In genomic region chr16:23389201-23389600, GRCh38 we compare ENCODE assay signal across 22 cellular contexts.
DNase-seq lines count a peak whose midpoint lies in the region; ATAC-seq, FAIRE-seq and TF ChIP-seq lines count a peak whose summit lies in the region.
"Had no signal": no experiment of that assay in that cellular context is flagged by ENCODE, and none has a peak within 500 bp of the region (broad histone marks: within the 10 kb centered on the region; RNA-seq: fewer than 3 reads in every experiment).

No MANE protein-coding gene starts in this region.

- H3K9ac ChIP-seq in H1 (replicated peaks in 1 of 4; ENCODE audit: extremely low read depth in 1 of 4, low read depth in 3 of 4, low read length in 3 of 4): 0 out of 7 replicates have a peak overlapping the region, but pooled peaks of 1 of the 4 experiments have one; percentile 5
- H3K9ac ChIP-seq: GM23248 had no signal

- TF ChIP-seq POLR2A in H1 (IDR thresholded peaks at IDR 0.05; ENCODE audit: control extremely low read depth in 1 of 2, low read depth in 2 of 2, low read length in 2 of 2) (no peak), ovary (IDR thresholded peaks at IDR 0.05) (no peak)

- peaks cover 1% of the 10 kb centered on the region for H3K36me3 Mint-ChIP-seq in activated naive CD8-positive, alpha-beta T cell treated with anti-CD3 and anti-CD28 coated beads, Interleukin-2, amount 10 ng/mL, durations not matched to agents 7 days and 5 days
- peaks cover 24% of the 10 kb centered on the region for H3K36me3 Mint-ChIP-seq in activated naive CD8-positive, alpha-beta T cell treated with anti-CD3 and anti-CD28 coated beads, Interleukin-2, amount 50 U/mL, for 24 hours (ENCODE audit: low read depth)
- H3K36me3 Mint-ChIP-seq in nephron progenitor cell (ENCODE audit: low read depth) (peaks cover 43% of the 10 kb centered on the region), MCF 10A (ENCODE audit: insufficient read depth, unreplicated experiment) (peaks cover 19% of the 10 kb centered on the region)

- H3K4me1 Mint-ChIP-seq in activated naive CD8-positive, alpha-beta T cell treated with anti-CD3 and anti-CD28 coated beads, Interleukin-2, amount 10 ng/mL, durations not matched to agents 7 days and 5 days: no peaks in the 10 kb centered on the region
- no peaks in the 10 kb centered on the region for H3K4me1 Mint-ChIP-seq in activated naive CD8-positive, alpha-beta T cell treated with anti-CD3 and anti-CD28 coated beads, Interleukin-2, amount 50 U/mL, for 24 hours
- H3K4me1 Mint-ChIP-seq in nephron progenitor cell: peaks cover 10% of the 10 kb centered on the region
- H3K4me1 Mint-ChIP-seq in MCF 10A (ENCODE audit: insufficient read depth, unreplicated experiment): peaks cover 31% of the 10 kb centered on the region
- H3K4me1 Mint-ChIP-seq: IgD-negative memory B cell had no signal

- peaks cover 5 to 17% (median 12%) of the 10 kb centered on the region in 4 experiments; a peak in 7 of 8 replicates for H3K36me3 ChIP-seq in H1 (ENCODE audit: control insufficient read depth in 2 of 4, insufficient read depth in 4 of 4, low read length in 3 of 4)
- H3K36me3 ChIP-seq in ovary: no peaks in the 10 kb centered on the region

- H2AFZ ChIP-seq in H1 (ENCODE audit: low read length): no peak overlapping the region
- H2AFZ ChIP-seq: GM23248 had no signal

- H3K27me3 ChIP-seq in H1 (replicated peaks in 1 of 4; ENCODE audit: control insufficient read depth in 3 of 4, extremely low read depth in 1 of 4, insufficient read depth in 3 of 4, low read length in 3 of 4): no peaks in the 10 kb centered on the region
- no peaks in the 10 kb centered on the region for H3K27me3 ChIP-seq in ovary

- CTCF ChIA-PET in H1 (lab: Charles Lee; ENCODE audit: partially characterized antibody) (interaction anchor here (0.9 to 5.4 kb wide), 2 partner anchors 10 to 46 kb away, joined by 3 to 38 read pairs; no protein-coding TSS in a partner anchor), MCF 10A (lab: Yijun Ruan, JAX) (interaction anchor here (0.5 to 5.3 kb wide), 2 partner anchors 36 to 46 kb away, joined by 3 to 50 read pairs; no protein-coding TSS in a partner anchor)

- no peak overlapping the region for H3K14ac ChIP-seq in H1 (ENCODE audit: insufficient read length)

- H2BK5ac ChIP-seq in H1 (ENCODE audit: low read depth, low read length): no peak overlapping the region

- ATAC-seq in activated naive CD8-positive, alpha-beta T cell treated with anti-CD3 and anti-CD28 coated beads, Interleukin-2, amount 10 ng/mL, durations not matched to agents 7 days and 5 days (ENCODE audit: low read depth): no peak
- no peak for ATAC-seq in activated naive CD8-positive, alpha-beta T cell treated with anti-CD3 and anti-CD28 coated beads, Interleukin-2, amount 50 U/mL, for 24 hours
- ATAC-seq: A549 had no signal

- no peak overlapping the region for H3K23ac ChIP-seq in H1 (ENCODE audit: insufficient read length)

- no peak overlapping the region for H2BK15ac ChIP-seq in H1 (ENCODE audit: low read length)

- H4K91ac ChIP-seq in H1 (replicated peaks; ENCODE audit: insufficient read length, low read length): no peak overlapping the region

- no peak overlapping the region for H3K4ac ChIP-seq in H1 (replicated peaks; ENCODE audit: insufficient read length, low read depth, low read length)

- intact Hi-C loops in MCF 10A (cut with micrococcal nuclease) (no loop called here), ovary (cut with DNase I) (no loop called here)

- H3K27ac Mint-ChIP-seq in activated naive CD8-positive, alpha-beta T cell treated with anti-CD3 and anti-CD28 coated beads, Interleukin-2, amount 10 ng/mL, durations not matched to agents 7 days and 5 days: peak overlapping the region; percentile 11
- no peak overlapping the region for H3K27ac Mint-ChIP-seq in activated naive CD8-positive, alpha-beta T cell treated with anti-CD3 and anti-CD28 coated beads, Interleukin-2, amount 50 U/mL, for 24 hours
- H3K27ac Mint-ChIP-seq in nephron progenitor cell: peak overlapping the region; percentile 40
- H3K27ac Mint-ChIP-seq in MCF 10A (ENCODE audit: low read depth, unreplicated experiment): no peak overlapping the region
- H3K27ac Mint-ChIP-seq: CD4-positive, alpha-beta T cell; HFFc6 had no signal

- H4K8ac ChIP-seq in H1 (ENCODE audit: extremely low read depth, insufficient read depth, low read length): no peak overlapping the region

- TF ChIP-seq EP300 in H1 (IDR thresholded peaks at IDR 0.05; ENCODE audit: borderline replicate concordance in 1 of 2, low read depth in 2 of 2, low read length in 2 of 2) (no peak), ovary (IDR thresholded peaks at IDR 0.05) (no peak)

- WGBS in H1 (ENCODE audit: extremely low coverage in 1 of 2, insufficient coverage in 1 of 2, insufficient read length in 1 of 2, insufficient replicate concordance in 2 of 2, low coverage in 1 of 2, low lambda C conversion rate in 2 of 2, missing lambda C conversion rate in 1 of 2), 2 experiments: 82 to 100% methylated on average over 2 to 5 of the region's 5 CpGs
- 84 to 91% (median 91%) methylated on average over 5 of the region's 5 CpGs for WGBS in ovary, 3 donors

- no TSS peak for BruUV-seq in MCF 10A (replicated peaks; lab: Mats Ljungman, UMichigan)

- POLR2A ChIA-PET in activated naive CD8-positive, alpha-beta T cell treated with anti-CD3 and anti-CD28 coated beads, Interleukin-2, amount 10 ng/mL, durations not matched to agents 7 days and 5 days (lab: Charles Lee): no interaction called here
- POLR2A ChIA-PET in H1 (lab: Charles Lee; ENCODE audit: partially characterized antibody) (no interaction called here), MCF 10A (lab: Yijun Ruan, JAX) (interaction anchor here (0.7 kb wide), 1 partner anchor 20 kb away, joined by 3 read pairs; no protein-coding TSS in a partner anchor)

- H3K9me3 Mint-ChIP-seq in activated naive CD8-positive, alpha-beta T cell treated with anti-CD3 and anti-CD28 coated beads, Interleukin-2, amount 10 ng/mL, durations not matched to agents 7 days and 5 days: no peaks in the 10 kb centered on the region
- no peaks in the 10 kb centered on the region for H3K9me3 Mint-ChIP-seq in activated naive CD8-positive, alpha-beta T cell treated with anti-CD3 and anti-CD28 coated beads, Interleukin-2, amount 50 U/mL, for 24 hours
- H3K9me3 Mint-ChIP-seq in nephron progenitor cell (no peaks in the 10 kb centered on the region), MCF 10A (ENCODE audit: unreplicated experiment) (no peaks in the 10 kb centered on the region)
- H3K9me3 Mint-ChIP-seq: CD4-positive, alpha-beta T cell; HFFc6; IgD-negative memory B cell had no signal

- no peaks in the 10 kb centered on the region for H3K27me3 Mint-ChIP-seq in activated naive CD8-positive, alpha-beta T cell treated with anti-CD3 and anti-CD28 coated beads, Interleukin-2, amount 10 ng/mL, durations not matched to agents 7 days and 5 days
- H3K27me3 Mint-ChIP-seq in activated naive CD8-positive, alpha-beta T cell treated with anti-CD3 and anti-CD28 coated beads, Interleukin-2, amount 50 U/mL, for 24 hours: no peaks in the 10 kb centered on the region
- H3K27me3 Mint-ChIP-seq in nephron progenitor cell (ENCODE audit: low read depth, poor library complexity) (peaks cover 4% of the 10 kb centered on the region), MCF 10A (ENCODE audit: insufficient read depth, unreplicated experiment) (no peaks in the 10 kb centered on the region)
- H3K27me3 Mint-ChIP-seq: CD4-positive, alpha-beta T cell; IgD-negative memory B cell had no signal

- H2BK120ac ChIP-seq in H1 (replicated peaks; ENCODE audit: low read depth, low read length): no peak overlapping the region

- H3K56ac ChIP-seq in H1 (replicated peaks; ENCODE audit: insufficient read length, low read depth, low read length): no peak overlapping the region

- TF ChIP-seq RAD21 in H1 (IDR thresholded peaks at IDR 0.05 in 1 of 2, conservative IDR thresholded peaks at IDR 0.05 in 1 of 2; ENCODE audit: low read depth in 2 of 2, low read length in 2 of 2): no peak

- H3K9me3 ChIP-seq in H1 (ENCODE audit: insufficient read depth in 2 of 2, low read depth in 1 of 2, low read length in 1 of 2) (no peaks in the 10 kb centered on the region), ovary (no peaks in the 10 kb centered on the region)
- H3K9me3 ChIP-seq: A549, Caco-2 had no signal

- H3K79me2 ChIP-seq in H1 (ENCODE audit: control insufficient read depth in 1 of 2, insufficient read depth in 2 of 2, low read length in 2 of 2): no peaks in the 10 kb centered on the region

- 0 out of 2 replicates have a peak overlapping the region, but pooled peaks have one; percentile 27 for H2BK12ac ChIP-seq in H1 (ENCODE audit: low read depth, low read length)

- H3K27ac ChIP-seq in H1 (ENCODE audit: low read depth, low read length): no peak overlapping the region
- no peak overlapping the region for H3K27ac ChIP-seq in ovary
- H3K27ac ChIP-seq: 22Rv1, A549, C4-2B, GM23248 had no signal

- no peak for FAIRE-seq in H1 (lab: Jason Lieb, UNC)
- FAIRE-seq: A549, D721Med, GM19239, H54, HTR-8/SVneo had no signal

- TF ChIP-seq CTCF in H1 (IDR thresholded peaks at IDR 0.05; ENCODE audit: control extremely low read depth in 1 of 3, insufficient read depth in 1 of 3, low read depth in 1 of 3, low read length in 3 of 3) (no peak), nephron progenitor cell (IDR thresholded peaks at IDR 0.05) (no peak), MCF 10A (IDR thresholded peaks at IDR 0.05; ENCODE audit: unreplicated experiment) (no peak), ovary (IDR thresholded peaks at IDR 0.05) (no peak)

- H3K23me2 ChIP-seq in H1 (ENCODE audit: low read depth, low read length): peaks cover 6% of the 10 kb centered on the region; the same call in 1 of the 2 replicates

- H3K79me1 ChIP-seq in H1 (ENCODE audit: low read depth, low read length): no peaks in the 10 kb centered on the region

- H3K4me1 ChIP-seq in H1 (replicated peaks in 1 of 4; ENCODE audit: control insufficient read depth in 3 of 4, insufficient read depth in 4 of 4, low read length in 3 of 4): peaks cover 0 to 3% (median under 1%) of the 10 kb centered on the region in 4 experiments; a peak in 1 of 7 replicates
- no peaks in the 10 kb centered on the region for H3K4me1 ChIP-seq in ovary (ENCODE audit: insufficient read depth)
- H3K4me1 ChIP-seq: A549, Caco-2 had no signal

- peaks cover 0 to 1% of the 10 kb centered on the region in 2 experiments for H4K20me1 ChIP-seq in H1 (replicated peaks in 1 of 2; ENCODE audit: control insufficient read depth in 1 of 2, insufficient read depth in 2 of 2, low read length in 2 of 2)

- H4K5ac ChIP-seq in H1 (ENCODE audit: insufficient read length, low read depth, low read length): no peak overlapping the region

- H3K18ac ChIP-seq in H1 (ENCODE audit: extremely low read depth, low read length): no peak overlapping the region; the same call in 1 of the 2 replicates

- H2AK5ac ChIP-seq in H1 (ENCODE audit: low read depth, low read length): peak overlapping the region; percentile 75; the same call in 1 of the 2 replicates

- no peak overlapping the region for H3K4me3 Mint-ChIP-seq in activated naive CD8-positive, alpha-beta T cell treated with anti-CD3 and anti-CD28 coated beads, Interleukin-2, amount 10 ng/mL, durations not matched to agents 7 days and 5 days
- no peak overlapping the region for H3K4me3 Mint-ChIP-seq in activated naive CD8-positive, alpha-beta T cell treated with anti-CD3 and anti-CD28 coated beads, Interleukin-2, amount 50 U/mL, for 24 hours
- no peak overlapping the region for H3K4me3 Mint-ChIP-seq in nephron progenitor cell
- H3K4me3 Mint-ChIP-seq in MCF 10A (ENCODE audit: unreplicated experiment): no peak overlapping the region
- H3K4me3 Mint-ChIP-seq: CD4-positive, alpha-beta T cell; HFFc6; IgD-negative memory B cell had no signal

- H3K4me2 ChIP-seq in H1 (ENCODE audit: insufficient read depth in 1 of 2, low read depth in 2 of 2, low read length in 2 of 2): no peak overlapping the region
- H3K4me2 ChIP-seq: A549 had no signal

- no peak for DNase-seq in activated naive CD8-positive, alpha-beta T cell treated with anti-CD3 and anti-CD28 coated beads, Interleukin-2, amount 10 ng/mL, durations not matched to agents 7 days and 5 days
- no peak for DNase-seq in activated naive CD8-positive, alpha-beta T cell treated with anti-CD3 and anti-CD28 coated beads, Interleukin-2, amount 50 U/mL, for 24 hours
- no peak for DNase-seq in H1 (ENCODE audit: low read depth in 1 of 2, low spot score in 2 of 2)
- no peak for DNase-seq in nephron progenitor cell
- DNase-seq in DMS79 (lab: John Stamatoyannopoulos, UW): no peak
- no peak for DNase-seq in MCF 10A (ENCODE audit: unreplicated experiment)
- DNase-seq in ovary: no peak
- DNase-seq: AML-193; Caco-2; CD4-positive, alpha-beta T cell; GF-D8; GM23248; HCEC 1CT; HFFc6 had no signal

- H2BK20ac ChIP-seq in H1 (ENCODE audit: low read length): no peak overlapping the region

- H3K4me3 ChIP-seq in H1 (ENCODE audit: extremely low read depth in 1 of 4, insufficient read depth in 2 of 4, low read depth in 3 of 4, low read length in 4 of 4): no peak overlapping the region
- no peak overlapping the region for H3K4me3 ChIP-seq in ovary
- H3K4me3 ChIP-seq: A549, GM23248 had no signal

Comparison
In these comparisons a context has a peak if more than half of its experiments do, and no peak if none do; other contexts are left out.
1. H3K27ac Mint-ChIP-seq: peak in activated naive CD8-positive, alpha-beta T cell treated with anti-CD3 and anti-CD28 coated beads, Interleukin-2, amount 10 ng/mL, durations not matched to agents 7 days and 5 days (single experiment) and nephron progenitor cell (single experiment); none in activated naive CD8-positive, alpha-beta T cell treated with anti-CD3 and anti-CD28 coated beads, Interleukin-2, amount 50 U/mL, for 24 hours (single experiment) and MCF 10A (single experiment).